ENCODE assay signal across 27 cellular contexts in the genomic region with DNA sequence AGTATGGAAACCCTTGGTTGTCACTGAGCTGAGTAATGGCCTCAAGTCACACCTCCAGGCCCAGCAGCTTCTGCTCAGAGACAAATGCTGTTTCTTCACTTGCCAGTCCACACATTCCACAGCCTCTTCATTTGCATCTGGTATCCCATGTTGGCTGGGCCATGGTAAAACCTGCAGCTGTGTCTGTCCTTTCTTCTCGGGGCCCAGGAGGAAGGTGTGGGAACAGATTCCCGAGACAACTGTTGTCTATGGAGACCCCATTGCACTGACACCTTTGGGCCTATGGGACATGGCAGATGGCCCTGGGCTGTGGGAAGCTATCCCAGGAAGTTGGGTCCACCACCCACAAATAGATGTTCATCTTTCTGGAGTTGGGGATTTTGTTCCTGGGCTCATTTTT.
DNase-seq lines count a peak whose midpoint lies in the region; TF ChIP-seq lines count a peak whose summit lies in the region.
"Had no signal": no experiment of that assay in that cellular context is flagged by ENCODE, and none has a peak within 500 bp of the region (broad histone marks: within the 10 kb centered on the region; RNA-seq: fewer than 3 reads in every experiment).

No MANE protein-coding gene starts in this region.

- DNase-seq in AG20443 (ENCODE audit: low spot score) (peak; percentile 3), GM10248 (ENCODE audit: extremely low spot score) (peak; percentile 3), ecto neural progenitor cell (ENCODE audit: low spot score) (peak; percentile 19), esophagus squamous epithelium (lab: John Stamatoyannopoulos, UW) (no peak), NCI-H774 (lab: John Stamatoyannopoulos, UW) (no peak), NCI-H2227 (lab: John Stamatoyannopoulos, UW; ENCODE audit: unreplicated experiment) (no peak)
- no peak for DNase-seq in stimulated activated CD4-positive, alpha-beta T cell treated with anti-CD3 and anti-CD28 coated beads, Interleukin-15, amount 100 ng/mL, for 24 hours
- DNase-seq: activated CD4-positive, alpha-beta T cell treated with anti-CD3 and anti-CD28 coated beads for 36 hours; Calu3; HCEC 1CT; Kasumi-1; left cardiac atrium; MV-4-11; NCI-H1436 treated with DMSO at 0.1 percent for 48 hours; NCI-H2107; NCI-H446; NCI-H82; nucleus accumbens; psoas muscle; sigmoid colon; stimulated activated naive B cell treated with anti-CD40 and anti-IgM and Interleukin-4, amounts not matched to agents 10 μg/mL and 1 μg/mL and 100 μg/mL, for 72 hours had no signal

- no peak overlapping the region for H3K9ac ChIP-seq in KMS-11

- H4K20me1 ChIP-seq in KMS-11 (ENCODE audit: insufficient read depth), result no peaks in the 10 kb centered on the region

- no peak for TF ChIP-seq POLR2A in esophagus squamous epithelium (IDR thresholded peaks at IDR 0.05)

- WGBS in esophagus squamous epithelium, 2 donors, result 75% methylated on average over 1 of the region's 2 CpGs; no CpG with 5 or more reads in 1 of the 2 donors

- H3K4me3 ChIP-seq in KMS-11 (IDR thresholded peaks at IDR 0.05; ENCODE audit: insufficient read depth, low read depth, low read length) (no peak overlapping the region), esophagus squamous epithelium (no peak overlapping the region)
- H3K4me3 ChIP-seq: gastroesophageal sphincter, GM12878, hepatocyte, psoas muscle, sigmoid colon, suprapubic skin had no signal

- CTCF ChIA-PET in GM10248 (lab: Yijun Ruan, JAX), result no interaction called here

- POLR2A ChIA-PET in GM10248 (lab: Yijun Ruan, JAX), result no interaction called here

- peaks cover 18% of the 10 kb centered on the region for H3K4me1 ChIP-seq in KMS-11 (ENCODE audit: low read depth, poor library complexity, severe bottlenecking)
- peaks cover 0 to 13% (median 0%) of the 10 kb centered on the region in 3 donors for H3K4me1 ChIP-seq in esophagus squamous epithelium
- H3K4me1 ChIP-seq: psoas muscle, suprapubic skin had no signal

- H3K9me3 ChIP-seq in esophagus squamous epithelium, result no peaks in the 10 kb centered on the region
- H3K9me3 ChIP-seq: gastroesophageal sphincter, psoas muscle, sigmoid colon, suprapubic skin had no signal

- H3K27me3 ChIP-seq in KMS-11 (ENCODE audit: insufficient read depth, low read depth), result no peaks in the 10 kb centered on the region
- no peaks in the 10 kb centered on the region for H3K27me3 ChIP-seq in esophagus squamous epithelium
- H3K27me3 ChIP-seq: gastroesophageal sphincter, hepatocyte, sigmoid colon, suprapubic skin had no signal

- H3K79me2 ChIP-seq in KMS-11 (ENCODE audit: insufficient read depth, low read depth), result no peaks in the 10 kb centered on the region
- H3K79me2 ChIP-seq: hepatocyte had no signal

- TF ChIP-seq CTCF in GM10248 (IDR thresholded peaks at IDR 0.05; ENCODE audit: control extremely low read depth, extremely low read depth, low read depth, missing control alignments) (no peak), KMS-11 (conservative IDR thresholded peaks at IDR 0.05; ENCODE audit: low read depth, low read length) (no peak), esophagus squamous epithelium (IDR thresholded peaks at IDR 0.05) (no peak)

- peak overlapping the region; percentile 26; the same call in 1 of the 2 replicates for H3K4me2 ChIP-seq in KMS-11
- H3K4me2 ChIP-seq: hepatocyte had no signal

- H2AFZ ChIP-seq in KMS-11 (ENCODE audit: low read depth), result no peak overlapping the region
- H2AFZ ChIP-seq: hepatocyte had no signal

- intact Hi-C loops in esophagus squamous epithelium (cut with DNase I), result no loop called here

- no peaks in the 10 kb centered on the region for H3K36me3 ChIP-seq in KMS-11 (ENCODE audit: insufficient read depth)
- H3K36me3 ChIP-seq in esophagus squamous epithelium, result no peaks in the 10 kb centered on the region
- H3K36me3 ChIP-seq: gastroesophageal sphincter, sigmoid colon, suprapubic skin had no signal

- H3K27ac ChIP-seq in KMS-11 (no peak overlapping the region), esophagus squamous epithelium (no peak overlapping the region)
- H3K27ac ChIP-seq: C4-2B, gastroesophageal sphincter, hepatocyte, psoas muscle, sigmoid colon, suprapubic skin had no signal

Comparison
In these comparisons a context has a peak if more than half of its experiments do, and no peak if none do; other contexts are left out.
1. DNase-seq: peak in AG20443 (single experiment), GM10248 (single experiment) and ecto neural progenitor cell (single experiment); none in esophagus squamous epithelium (single experiment), NCI-H774 (single experiment), NCI-H2227 (single experiment) and stimulated activated CD4-positive, alpha-beta T cell treated with anti-CD3 and anti-CD28 coated beads, Interleukin-15, amount 100 ng/mL, for 24 hours (single experiment).